ENCODE assay signal across 17 cellular contexts in the genomic region with DNA sequence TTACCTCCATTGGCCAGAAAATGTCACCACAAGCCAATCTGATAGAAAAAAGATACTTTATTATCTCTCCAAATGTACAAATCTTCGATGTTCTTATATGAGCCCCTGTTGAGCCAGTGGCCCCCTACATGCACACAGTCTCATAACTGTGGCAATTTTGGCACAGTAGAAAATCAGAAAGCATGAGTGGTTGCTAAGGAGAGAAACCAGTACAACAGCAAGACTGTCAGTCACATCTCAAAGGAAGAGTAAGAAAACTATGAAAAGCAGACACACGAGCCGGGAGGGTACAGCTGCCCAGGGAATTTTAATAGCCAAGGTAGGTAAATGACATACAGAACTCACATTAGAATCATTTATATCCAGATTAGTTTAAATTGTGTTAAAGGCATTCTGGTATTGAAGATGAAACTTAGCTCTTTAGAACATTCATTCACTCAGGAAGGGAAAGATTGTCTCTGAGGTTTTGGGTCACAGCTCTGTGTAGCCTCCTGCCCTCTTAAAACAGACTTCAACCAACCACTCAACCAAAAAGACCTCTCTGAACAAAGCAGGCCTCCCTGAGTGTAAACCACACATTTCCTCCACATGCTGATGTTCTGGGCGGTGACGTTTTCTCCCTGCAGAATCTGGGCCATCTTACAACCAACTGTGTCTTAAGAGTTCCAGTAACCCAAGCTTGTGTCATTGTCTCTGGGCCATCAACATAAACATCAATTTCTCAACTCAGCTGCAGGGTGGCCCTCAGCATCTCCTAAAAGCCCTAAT.
DNase-seq lines count a peak whose midpoint lies in the region; ATAC-seq and TF ChIP-seq lines count a peak whose summit lies in the region.
"Had no signal": no experiment of that assay in that cellular context is flagged by ENCODE, and none has a peak within 500 bp of the region (broad histone marks: within the 10 kb centered on the region; RNA-seq: fewer than 3 reads in every experiment).

No MANE protein-coding gene starts in this region.

- DNase-seq in AG10803 (ENCODE audit: low read depth) (peak; percentile 69), EH (ENCODE audit: low read depth) (peak; percentile 56), fibroblast of mammary gland (ENCODE audit: low read depth) (peak; percentile 29), NCI-H146 (lab: John Stamatoyannopoulos, UW) (no peak)
- no peak for DNase-seq in activated CD8-positive, alpha-beta T cell treated with anti-CD3 and anti-CD28 coated beads for 36 hours
- DNase-seq: cerebellar nuclear complex, DMS79, glutamatergic neuron, mesendoderm, NCI-H187, NCI-H446, SJCRH30 had no signal

- POLR2A ChIA-PET in activated CD8-positive, alpha-beta T cell treated with anti-CD3 and anti-CD28 coated beads for 36 hours (lab: Charles Lee), result no interaction called here

- H3K4me3 Mint-ChIP-seq in activated CD8-positive, alpha-beta T cell treated with anti-CD3 and anti-CD28 coated beads for 36 hours, result no peak overlapping the region
- H3K4me3 Mint-ChIP-seq: B cell had no signal

- no peak overlapping the region for H3K4me3 ChIP-seq in AG10803 (ENCODE audit: low read length)
- no peak overlapping the region for H3K4me3 ChIP-seq in fibroblast of mammary gland (ENCODE audit: control insufficient read depth, low read depth, low read length)
- H3K4me3 ChIP-seq: SJCRH30 had no signal

- H3K4me1 Mint-ChIP-seq in activated CD8-positive, alpha-beta T cell treated with anti-CD3 and anti-CD28 coated beads for 36 hours (ENCODE audit: low read depth), result no peaks in the 10 kb centered on the region
- H3K4me1 Mint-ChIP-seq: B cell had no signal

- intact Hi-C loops in activated CD8-positive, alpha-beta T cell treated with anti-CD3 and anti-CD28 coated beads for 36 hours (cut with micrococcal nuclease), result no loop called here

- peak overlapping the region; percentile 17 for H3K27ac Mint-ChIP-seq in activated CD8-positive, alpha-beta T cell treated with anti-CD3 and anti-CD28 coated beads for 36 hours
- H3K27ac Mint-ChIP-seq: activated naive CD4-positive, alpha-beta T cell treated with anti-CD3 and anti-CD28 coated beads, Interleukin-2, amount 50 U/mL, for 72 hours; B cell had no signal

- no peaks in the 10 kb centered on the region for H3K9me3 Mint-ChIP-seq in activated CD8-positive, alpha-beta T cell treated with anti-CD3 and anti-CD28 coated beads for 36 hours

- H3K27me3 Mint-ChIP-seq in activated CD8-positive, alpha-beta T cell treated with anti-CD3 and anti-CD28 coated beads for 36 hours, result peaks cover 2% of the 10 kb centered on the region

- TF ChIP-seq CTCF in AG10803 (conservative IDR thresholded peaks at IDR 0.05; ENCODE audit: low read length) (no peak), fibroblast of mammary gland (conservative IDR thresholded peaks at IDR 0.05; ENCODE audit: control insufficient read depth, insufficient read depth, low read depth, low read length) (no peak)
- no peak for TF ChIP-seq CTCF in activated CD8-positive, alpha-beta T cell treated with anti-CD3 and anti-CD28 coated beads for 36 hours (IDR thresholded peaks at IDR 0.05)

- CTCF ChIA-PET in activated CD8-positive, alpha-beta T cell treated with anti-CD3 and anti-CD28 coated beads for 36 hours (lab: Charles Lee), result no interaction called here

- ATAC-seq in activated CD8-positive, alpha-beta T cell treated with anti-CD3 and anti-CD28 coated beads for 36 hours, result no peak
- no peak for ATAC-seq in HG02623 (IDR thresholded peaks at IDR 0.05; ENCODE audit: unreplicated experiment)
- ATAC-seq in HG03469 (IDR thresholded peaks at IDR 0.05; ENCODE audit: unreplicated experiment), result no peak
- no peak for ATAC-seq in HG03175 (IDR thresholded peaks at IDR 0.05; ENCODE audit: unreplicated experiment)

- H3K36me3 Mint-ChIP-seq in activated CD8-positive, alpha-beta T cell treated with anti-CD3 and anti-CD28 coated beads for 36 hours (ENCODE audit: low read depth), result no peaks in the 10 kb centered on the region

Comparison
In these comparisons a context has a peak if more than half of its experiments do, and no peak if none do; other contexts are left out.
1. DNase-seq: peak in AG10803 (single experiment), EH (single experiment) and fibroblast of mammary gland (single experiment); none in activated CD8-positive, alpha-beta T cell treated with anti-CD3 and anti-CD28 coated beads for 36 hours (single experiment) and NCI-H146 (single experiment).